Comparison of ENCODE assay signal across 8 cellular contexts in the genomic region with DNA sequence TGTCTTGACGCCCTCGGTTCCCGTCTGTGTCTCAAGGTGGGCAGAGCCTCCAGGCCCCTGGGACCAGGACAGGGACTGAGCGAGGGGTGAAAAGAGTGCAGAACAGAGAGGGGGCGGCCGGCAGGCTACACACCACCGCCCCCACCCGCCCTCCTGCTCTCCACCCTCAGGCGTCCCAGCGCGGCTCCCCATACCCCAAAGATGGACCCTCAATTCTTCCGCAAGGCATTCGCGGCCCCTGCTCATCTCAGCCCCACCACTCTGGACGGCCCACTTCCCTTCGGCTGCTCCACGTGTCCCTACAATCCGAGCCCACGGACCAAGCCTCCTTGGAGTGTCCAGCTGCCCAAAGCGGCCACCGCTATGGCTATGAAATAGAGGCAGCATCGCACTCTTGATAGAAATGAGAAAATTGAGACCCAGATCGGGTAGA. TPM values are rescaled to one million over a fixed set of nuclear protein-coding genes. Genes with fewer than 3 reads are reported as not detected.
DNase-seq lines count a peak whose midpoint lies in the region; TF ChIP-seq lines count a peak whose summit lies in the region.

No MANE protein-coding gene starts in this region.

- intact Hi-C loops in transverse colon (cut with DNase I; ENCODE audit: low total_unique reads), result no loop called here

- TF ChIP-seq POLR2A in transverse colon (IDR thresholded peaks at IDR 0.05), result no peak

- no peaks in the 10 kb centered on the region for H3K9me3 ChIP-seq in adipocyte (ENCODE audit: control insufficient read depth, low read length)
- no peaks in the 10 kb centered on the region for H3K9me3 ChIP-seq in liver (ENCODE audit: control insufficient read depth in 4 of 4, low read length in 3 of 4)
- no peaks in the 10 kb centered on the region for H3K9me3 ChIP-seq in transverse colon

- H3K4me1 Mint-ChIP-seq in activated naive CD4-positive, alpha-beta T cell treated with anti-CD3 and anti-CD28 coated beads, Interleukin-2, amount 10 ng/mL, durations not matched to agents 7 days and 5 days, result peaks cover 41% of the 10 kb centered on the region

- H3K36me3 ChIP-seq in adipocyte (ENCODE audit: control insufficient read depth, insufficient read depth, low read length, severe bottlenecking), result no peaks in the 10 kb centered on the region
- no peaks in the 10 kb centered on the region for H3K36me3 ChIP-seq in liver (ENCODE audit: control insufficient read depth in 4 of 4, insufficient read depth in 3 of 4, low read depth in 1 of 4, low read length in 3 of 4)
- H3K36me3 ChIP-seq in transverse colon, result no peaks in the 10 kb centered on the region

- H3K4me3 Mint-ChIP-seq in activated naive CD4-positive, alpha-beta T cell treated with anti-CD3 and anti-CD28 coated beads, Interleukin-2, amount 10 ng/mL, durations not matched to agents 7 days and 5 days, result peak overlapping the region; percentile 92

- no peaks in the 10 kb centered on the region for H3K27me3 ChIP-seq in adipocyte (replicated peaks; ENCODE audit: control insufficient read depth, insufficient read depth, low read length)
- H3K27me3 ChIP-seq in liver (ENCODE audit: control insufficient read depth in 4 of 4, insufficient read depth in 4 of 4, low read length in 3 of 4), result no peaks in the 10 kb centered on the region
- no peaks in the 10 kb centered on the region for H3K27me3 ChIP-seq in transverse colon

- 57% methylated on average over 23 of the region's 23 CpGs for whole genome bisulfite sequencing in liver
- 28% methylated on average over 23 of the region's 23 CpGs; no CpG with 5 or more reads in 1 of the 2 donors for WGBS in transverse colon (ENCODE audit: low coverage in 1 of 2), 2 donors

- H3K27ac Mint-ChIP-seq in activated naive CD4-positive, alpha-beta T cell treated with anti-CD3 and anti-CD28 coated beads, Interleukin-2, amount 10 ng/mL, durations not matched to agents 7 days and 5 days, result peak overlapping the region; percentile 94

- in situ Hi-C loops in transverse colon (cut with MboI; ENCODE audit: low pct_ligation_motif_present in 1 of 4, low pct_unique_long_range_greater_than_20kb in 1 of 4, low sequenced_read_pairs in 3 of 4), result no loop called here

- H3K36me3 Mint-ChIP-seq in activated naive CD4-positive, alpha-beta T cell treated with anti-CD3 and anti-CD28 coated beads, Interleukin-2, amount 10 ng/mL, durations not matched to agents 7 days and 5 days, result no peaks in the 10 kb centered on the region

- H3K4me3 ChIP-seq in adipocyte (ENCODE audit: low read length), result peak overlapping the region; percentile 86
- peak overlapping the region in 2 of 3 donors; percentile 80 to 94 for H3K4me3 ChIP-seq in liver (ENCODE audit: low read depth in 1 of 3, low read length in 3 of 3)
- H3K4me3 ChIP-seq in transverse colon, result peak overlapping the region in 3 of 4 donors; percentile 64 to 75 (median 73)

- H3K4me1 ChIP-seq in adipocyte (ENCODE audit: control insufficient read depth, insufficient read depth, low read length) (peaks cover 26% of the 10 kb centered on the region), liver (ENCODE audit: control insufficient read depth in 4 of 4, insufficient read depth in 4 of 4, low read length in 3 of 4) (peaks cover 33 to 67% (median 49%) of the 10 kb centered on the region in 4 donors), transverse colon (peaks cover 49 to 71% (median 59%) of the 10 kb centered on the region in 4 donors)

- H3K27me3 Mint-ChIP-seq in activated naive CD4-positive, alpha-beta T cell treated with anti-CD3 and anti-CD28 coated beads, Interleukin-2, amount 10 ng/mL, durations not matched to agents 7 days and 5 days, result no peaks in the 10 kb centered on the region

- TF ChIP-seq EP300 in transverse colon (IDR thresholded peaks at IDR 0.05; ENCODE audit: low read depth), result no peak

- CTCF ChIA-PET in activated naive CD4-positive, alpha-beta T cell treated with anti-CD3 and anti-CD28 coated beads, Interleukin-2, amount 10 ng/mL, durations not matched to agents 7 days and 5 days (lab: Charles Lee), result interaction anchor here (0.6 kb wide), 1 partner anchor 158 kb away, joined by 3 read pairs; no protein-coding TSS in a partner anchor

- H3K27ac ChIP-seq in liver (ENCODE audit: low read depth in 1 of 2, low read length in 2 of 2) (peak overlapping the region; percentile 8 to 79), transverse colon (peak overlapping the region; percentile 91 to 96 (median 93))

- H3K9ac ChIP-seq in adipocyte (ENCODE audit: low read length) (peak overlapping the region; percentile 83), liver (ENCODE audit: low read depth in 1 of 2, low read length in 2 of 2) (peak overlapping the region in 1 of 2 donors; percentile 21)

- TF ChIP-seq RAD21 in liver (IDR thresholded peaks at IDR 0.05), result no peak

- no peaks in the 10 kb centered on the region for H3K9me3 Mint-ChIP-seq in activated naive CD4-positive, alpha-beta T cell treated with anti-CD3 and anti-CD28 coated beads, Interleukin-2, amount 10 ng/mL, durations not matched to agents 7 days and 5 days

- TF ChIP-seq CTCF in liver (IDR thresholded peaks at IDR 0.05; ENCODE audit: low read depth, low read length, missing input control), result no peak
- no peak for TF ChIP-seq CTCF in transverse colon (IDR thresholded peaks at IDR 0.05)

- DNase-seq in activated naive CD4-positive, alpha-beta T cell treated with anti-CD3 and anti-CD28 coated beads, Interleukin-2, amount 10 ng/mL, durations not matched to agents 7 days and 5 days, result no peak
- DNase-seq in activated naive CD4-positive, alpha-beta T cell treated with Interleukin-2 at 50 U/mL for 16 hours, result no peak
- peak; percentile 52 for DNase-seq in adipocyte (ENCODE audit: low read depth)
- no peak for DNase-seq in transverse colon
- no peak for DNase-seq in NCI-H146 treated with DMSO at 0.1 percent for 48 hours (lab: John Stamatoyannopoulos, UW; ENCODE audit: unreplicated experiment)
- no peak for DNase-seq in SKM-1 (lab: John Stamatoyannopoulos, UW; ENCODE audit: unreplicated experiment)
- no peak for DNase-seq in NCI-H187 treated with DMSO at 0.1 percent for 48 hours (lab: John Stamatoyannopoulos, UW)

TF ChIP-seq in liver, 16 proteins besides CTCF, POLR2A, EP300 and RAD21 (continues in another document):
- TF ChIP-seq GABPA (IDR thresholded peaks at IDR 0.05 in 1 of 2, conservative IDR thresholded peaks at IDR 0.05 in 1 of 2) (no peak), ATF3 (IDR thresholded peaks at IDR 0.05) (no peak), YY1 (IDR thresholded peaks at IDR 0.05) (no peak), HNF4A (conservative IDR thresholded peaks at IDR 0.05) (no peak), JUND (IDR thresholded peaks at IDR 0.05) (no peak), ZBTB33 (IDR thresholded peaks at IDR 0.05) (no peak), NR2F2 (IDR thresholded peaks at IDR 0.05) (no peak), SP1 (IDR thresholded peaks at IDR 0.05) (no peak), EGR1 (IDR thresholded peaks at IDR 0.05; ENCODE audit: low read depth in 2 of 2) (no peak)
- TF ChIP-seq, protein P1, sequence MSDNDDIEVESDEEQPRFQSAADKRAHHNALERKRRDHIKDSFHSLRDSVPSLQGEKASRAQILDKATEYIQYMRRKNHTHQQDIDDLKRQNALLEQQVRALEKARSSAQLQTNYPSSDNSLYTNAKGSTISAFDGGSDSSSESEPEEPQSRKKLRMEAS (IDR thresholded peaks at IDR 0.05), result no peak

RNA-seq across cellular contexts. Expression of gene KLF16, which starts 1.8 kb away (rescaled TPM):
- total RNA-seq in liver (1 to 10 TPM; 4.4 to 7.6 TPM), transverse colon (10 to 100 TPM in 3 of 4 donors, 1 to 10 TPM in 1; 9.0 to 18.3 (median 11.6) TPM)
- 10 to 100 TPM in 1 of 2 donors, 1 to 10 TPM in 1; 1.2 to 14.8 TPM for polyA plus RNA-seq in liver

RNA-seq across cellular contexts. Expression of gene REXO1, which starts 13.3 kb away (rescaled TPM):
- total RNA-seq in liver, result 10 to 100 TPM in 1 of 2 donors, 1 to 10 TPM in 1; 8.3 to 11.5 TPM
- 10 to 100 TPM in 1 of 2 donors, 1 to 10 TPM in 1; 2.0 to 10.0 TPM for polyA plus RNA-seq in liver
- total RNA-seq in transverse colon, result 10 to 100 TPM; 36.0 to 95.0 (median 56.3) TPM

RNA-seq across cellular contexts. Expression of gene ABHD17A, which starts 23.7 kb away (rescaled TPM):
- 10 to 100 TPM; 25.4 to 28.6 TPM for total RNA-seq in liver
- 10 to 100 TPM in 1 of 2 donors, 1 to 10 TPM in 1; 8.1 to 30.2 TPM for polyA plus RNA-seq in liver
- total RNA-seq in transverse colon, result 100 to 1,000 TPM in 3 of 4 donors, 10 to 100 TPM in 1; 90.0 to 179 (median 140) TPM

RNA-seq across cellular contexts. Expression of gene ADAT3, which starts 43.6 kb away (rescaled TPM):
- total RNA-seq in liver, result 1 to 10 TPM; 1.3 to 3.3 TPM
- polyA plus RNA-seq in liver, result 1 to 10 TPM; 1.4 to 2.8 TPM
- total RNA-seq in transverse colon, result 10 to 100 TPM; 18.7 to 73.2 (median 30.3) TPM

RNA-seq across cellular contexts. Expression of gene SCAMP4, which starts 43.6 kb away (rescaled TPM):
- 10 to 100 TPM; 16.4 to 16.8 TPM for total RNA-seq in liver
- polyA plus RNA-seq in liver, result 10 to 100 TPM; 13.0 to 22.1 TPM
- total RNA-seq in transverse colon, result 100 to 1,000 TPM in 1 of 4 donors, 10 to 100 TPM in 3; 25.1 to 119 (median 86.6) TPM
